21 cellular contexts compared by ENCODE assay signal in the genomic region with DNA sequence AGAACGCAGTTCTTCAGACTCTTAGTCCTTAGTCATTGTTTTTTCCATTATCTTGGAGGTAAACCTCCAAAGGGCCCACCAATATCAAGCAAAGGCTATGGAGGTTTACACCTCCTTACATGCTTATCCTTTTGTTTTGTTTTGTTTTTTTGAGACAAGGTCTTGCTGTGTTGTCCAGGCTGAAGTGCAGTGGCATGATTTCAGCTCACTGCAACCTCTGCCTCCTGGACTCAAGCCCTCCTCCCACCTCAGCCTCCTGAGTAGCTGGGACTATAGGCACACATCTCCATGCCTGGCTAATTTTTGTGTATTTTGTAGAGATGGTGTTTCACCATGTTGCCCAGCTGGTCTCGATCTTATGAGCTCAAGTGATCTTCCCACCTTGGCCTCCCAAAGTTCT. TPM values are rescaled to one million over a fixed set of nuclear protein-coding genes. Genes with fewer than 3 reads are reported as not detected.
DNase-seq lines count a peak whose midpoint lies in the region; ATAC-seq, FAIRE-seq and TF ChIP-seq lines count a peak whose summit lies in the region.
"Had no signal": no experiment of that assay in that cellular context is flagged by ENCODE, and none has a peak within 500 bp of the region (broad histone marks: within the 10 kb centered on the region; RNA-seq: fewer than 3 reads in every experiment).

No MANE protein-coding gene starts in this region.

- H3K4me1 ChIP-seq in HepG2 (ENCODE audit: insufficient read depth, low read length) (peaks cover 90% of the 10 kb centered on the region), right lobe of liver (peaks cover 0 to 33% (median 8%) of the 10 kb centered on the region in 4 donors), muscle layer of duodenum (ENCODE audit: control insufficient read depth in 1 of 2, insufficient read depth in 2 of 2, low read length in 2 of 2) (peaks cover 0 to 13% of the 10 kb centered on the region in 2 donors), PC-9 (replicated peaks; ENCODE audit: insufficient read depth) (peaks cover 31% of the 10 kb centered on the region), right cardiac atrium (ENCODE audit: control insufficient read depth, insufficient read depth, low read length) (peaks cover 1% of the 10 kb centered on the region)

- WGBS in HepG2 (ENCODE audit: low lambda C conversion rate), result 97% methylated on average over 2 of the region's 2 CpGs
- 93% methylated on average over 2 of the region's 2 CpGs for WGBS in right lobe of liver (ENCODE audit: insufficient coverage, low coverage, low lambda C conversion rate, missing lambda C conversion rate)
- WGBS in right cardiac atrium, result 84% methylated on average over 2 of the region's 2 CpGs

- POLR2A ChIA-PET in HepG2 (lab: Yijun Ruan, JAX) (no interaction called here), WTC11 (lab: Charles Lee) (no interaction called here), PC-9 (lab: Charles Lee; ENCODE audit: unreplicated experiment) (no interaction called here)

- ATAC-seq in HepG2 (no peak), right lobe of liver (no peak), WTC11 (no peak), GM18520 (IDR thresholded peaks at IDR 0.05; ENCODE audit: unreplicated experiment) (no peak), right cardiac atrium (no peak)

- no peak for TF ChIP-seq RAD21 in HepG2 (CRISPR knock-in tag; IDR thresholded peaks at IDR 0.05)

- H3K27me3 ChIP-seq in HepG2 (ENCODE audit: control insufficient read depth in 1 of 2, insufficient read depth in 2 of 2, low read length in 2 of 2), result no peaks in the 10 kb centered on the region
- H3K27me3 ChIP-seq in right lobe of liver, result no peaks in the 10 kb centered on the region
- no peaks in the 10 kb centered on the region for H3K27me3 ChIP-seq in muscle layer of duodenum (ENCODE audit: low read depth, low read length)
- H3K27me3 ChIP-seq in PC-9 (ENCODE audit: insufficient read depth, low read depth), result no peaks in the 10 kb centered on the region
- H3K27me3 ChIP-seq in right cardiac atrium (ENCODE audit: control insufficient read depth, insufficient read depth), result no peaks in the 10 kb centered on the region

- peaks cover 9% of the 10 kb centered on the region; the same call in 1 of the 2 replicates for H3F3A ChIP-seq in PC-9 (ENCODE audit: insufficient read depth, low read depth)

- H3K36me3 ChIP-seq in HepG2 (replicated peaks in 1 of 2; ENCODE audit: control insufficient read depth in 1 of 2, insufficient read depth in 2 of 2, low read length in 2 of 2), result peaks cover 3 to 21% of the 10 kb centered on the region in 2 experiments; a peak in 3 of 5 replicates
- H3K36me3 ChIP-seq in right lobe of liver, result no peaks in the 10 kb centered on the region
- H3K36me3 ChIP-seq in muscle layer of duodenum (ENCODE audit: control insufficient read depth in 1 of 2, insufficient read depth in 2 of 2, low read length in 2 of 2), result no peaks in the 10 kb centered on the region
- H3K36me3 ChIP-seq in PC-9 (ENCODE audit: low read depth), result 0 out of 2 replicates have a peak, but pooled peaks cover 3% of the 10 kb centered on the region

- no peak overlapping the region for H3K4me3 ChIP-seq in HepG2 (replicated peaks in 1 of 3; ENCODE audit: insufficient read depth in 1 of 3, low read depth in 2 of 3, low read length in 3 of 3)
- no peak overlapping the region for H3K4me3 ChIP-seq in right lobe of liver
- no peak overlapping the region for H3K4me3 ChIP-seq in muscle layer of duodenum (ENCODE audit: low read depth in 1 of 2, low read length in 2 of 2)
- no peak overlapping the region for H3K4me3 ChIP-seq in PC-9
- H3K4me3 ChIP-seq in right cardiac atrium (ENCODE audit: low read length), result no peak overlapping the region
- H3K4me3 ChIP-seq: GM23248 had no signal

- TF ChIP-seq POLR2A in HepG2 (IDR thresholded peaks at IDR 0.05; ENCODE audit: insufficient read depth in 1 of 2, low read depth in 2 of 2, low read length in 2 of 2), result no peak
- TF ChIP-seq POLR2A in right lobe of liver (IDR thresholded peaks at IDR 0.05), result no peak

- H3K9ac ChIP-seq in HepG2 (ENCODE audit: insufficient read depth, low read depth, low read length), result no peak overlapping the region
- H3K9ac ChIP-seq: GM23248 had no signal

- in situ Hi-C loops in HepG2 (cut with HindIII; ENCODE audit: extremely low pct_ligation_motif_present, low pct_unique_long_range_greater_than_20kb), result no loop called here

- DNase-seq in HepG2 (ENCODE audit: low spot score), result no peak
- no peak for DNase-seq in right lobe of liver
- no peak for DNase-seq in WTC11 (ENCODE audit: low spot score)
- DNase-seq in PC-9, result no peak
- no peak for DNase-seq in right cardiac atrium
- DNase-seq: 8988T; C1 segment of cervical spinal cord; Calu3; CD4-positive, alpha-beta memory T cell; COR-L47; DMS53; DMS79 treated with DMSO at 0.1 percent for 48 hours; GF-D8; GM23248; H7; HCEC 1CT had no signal

- H3K27ac Mint-ChIP-seq in WTC11, result no peak overlapping the region
- H3K27ac Mint-ChIP-seq: CD4-positive, alpha-beta memory T cell had no signal

- H3K79me2 ChIP-seq in HepG2 (ENCODE audit: insufficient read depth, low read length) (peaks cover 94% of the 10 kb centered on the region), PC-9 (ENCODE audit: low read depth) (0 out of 2 replicates have a peak, but pooled peaks cover 3% of the 10 kb centered on the region)

- intact Hi-C loops in HepG2 (cut with micrococcal nuclease; ENCODE audit: unreplicated experiment), result no loop called here
- intact Hi-C loops in right lobe of liver (cut with DNase I), result no loop called here
- intact Hi-C loops in PC-9 (cut with micrococcal nuclease; ENCODE audit: unreplicated experiment), result no loop called here
- intact Hi-C loops in right cardiac atrium (cut with DNase I), result no loop called here

- BruUV-seq in HepG2 (replicated peaks; lab: Mats Ljungman, UMichigan) (no TSS peak), PC-9 (replicated peaks; lab: Mats Ljungman, UMichigan) (no TSS peak)

- H3K4me1 Mint-ChIP-seq in WTC11, result peaks cover 49% of the 10 kb centered on the region

- H3K27me3 Mint-ChIP-seq in WTC11 (ENCODE audit: low read depth), result no peaks in the 10 kb centered on the region

- H3K4me3 Mint-ChIP-seq in WTC11, result no peak overlapping the region
- H3K4me3 Mint-ChIP-seq: CD4-positive, alpha-beta memory T cell had no signal

- CTCF ChIA-PET in HepG2 (lab: Yijun Ruan, JAX; ENCODE audit: low intra/inter-chr PET ratio, low total read pairs), result no interaction called here
- CTCF ChIA-PET in WTC11 (lab: Charles Lee), result interaction anchor here (0.7 kb wide), 1 partner anchor 1892 kb away, joined by 4 read pairs; no protein-coding TSS in a partner anchor
- CTCF ChIA-PET in PC-9 (lab: Charles Lee), result no interaction called here

- no peak for TF ChIP-seq CTCF in HepG2 (CRISPR knock-in tag; IDR thresholded peaks at IDR 0.05)
- no peak for TF ChIP-seq CTCF in right lobe of liver (IDR thresholded peaks at IDR 0.05)
- no peak for TF ChIP-seq CTCF in WTC11 (IDR thresholded peaks at IDR 0.05)
- no peak for TF ChIP-seq CTCF in PC-9 (conservative IDR thresholded peaks at IDR 0.05)

- TF ChIP-seq EP300 in HepG2 (IDR thresholded peaks at IDR 0.05; ENCODE audit: low read depth in 2 of 2, low read length in 2 of 2) (no peak), HepG2 (CRISPR knock-in tag; IDR thresholded peaks at IDR 0.05; ENCODE audit: borderline replicate concordance) (no peak)

- no peak overlapping the region for H3K4me2 ChIP-seq in HepG2 (ENCODE audit: low read depth, low read length)
- no peak overlapping the region for H3K4me2 ChIP-seq in PC-9

- no peak overlapping the region for H2AFZ ChIP-seq in HepG2 (ENCODE audit: low read length)
- no peak overlapping the region for H2AFZ ChIP-seq in PC-9
- H2AFZ ChIP-seq: GM23248 had no signal

- H3K9me3 ChIP-seq in HepG2 (ENCODE audit: low read length) (no peaks in the 10 kb centered on the region), right lobe of liver (no peaks in the 10 kb centered on the region), muscle layer of duodenum (ENCODE audit: control insufficient read depth in 1 of 2, low read length in 2 of 2) (no peaks in the 10 kb centered on the region), PC-9 (ENCODE audit: insufficient read depth, low read depth) (no peaks in the 10 kb centered on the region; the same call in 1 of the 2 replicates), right cardiac atrium (ENCODE audit: control insufficient read depth, low read length) (no peaks in the 10 kb centered on the region)

- H3K36me3 Mint-ChIP-seq in WTC11, result no peaks in the 10 kb centered on the region
- H3K36me3 Mint-ChIP-seq: CD4-positive, alpha-beta memory T cell had no signal

- H3K9me2 ChIP-seq in PC-9 (ENCODE audit: insufficient read depth), result no peaks in the 10 kb centered on the region

- H3K27ac ChIP-seq in HepG2 (ENCODE audit: extremely low read length, insufficient read depth, low read length) (no peak overlapping the region), right lobe of liver (no peak overlapping the region), muscle layer of duodenum (ENCODE audit: low read length) (peak overlapping the region; percentile 7), PC-9 (no peak overlapping the region), right cardiac atrium (ENCODE audit: low read length) (no peak overlapping the region)
- H3K27ac ChIP-seq: GM23248 had no signal

- H3K9me3 Mint-ChIP-seq in WTC11, result no peaks in the 10 kb centered on the region
- H3K9me3 Mint-ChIP-seq: CD4-positive, alpha-beta memory T cell had no signal

- 0 out of 2 replicates have a peak, but pooled peaks cover 2% of the 10 kb centered on the region for H4K20me1 ChIP-seq in HepG2 (ENCODE audit: insufficient read depth, low read length)
- no peaks in the 10 kb centered on the region for H4K20me1 ChIP-seq in PC-9 (ENCODE audit: insufficient read depth)

- no peak for FAIRE-seq in HepG2 (lab: Jason Lieb, UNC)
- FAIRE-seq: GM12891, GM18507, H1 had no signal

RNA-seq across cellular contexts. Expression of gene ADGRG6, which starts 26.3 kb away (rescaled TPM):
- 83.6 and 129 TPM in 2 replicates for total RNA-seq in HepG2 (2016; rRNA removed; fragmentation: Illumina TruSeq; extraction: Trizol)
- total RNA-seq in HepG2 (2016; cell fraction: cytosol; rRNA removed; fragmentation: Illumina TruSeq; extraction: Trizol; ENCODE audit: low read depth), result 12.9 and 13.3 TPM in 2 replicates
- 76.7 and 125 TPM in 2 replicates for total RNA-seq in HepG2 (2016; cell fraction: insoluble cytoplasmic fraction; rRNA removed; fragmentation: Illumina TruSeq; extraction: Trizol)
- 29.0 and 33.2 TPM in 2 replicates for total RNA-seq in HepG2 (2016; cell fraction: membrane; rRNA removed; fragmentation: Illumina TruSeq; extraction: Trizol)
- 271 and 292 TPM in 2 replicates for total RNA-seq in HepG2 (2016; cell fraction: nucleus; rRNA removed; fragmentation: Illumina TruSeq; extraction: Trizol)
- polyA plus RNA-seq in HepG2 (2011; rRNA removed), result 176 and 249 TPM in 2 replicates
- polyA plus RNA-seq in HepG2 (2011; cell fraction: cytosol; rRNA removed), result 115 and 131 TPM in 2 replicates
- 148 and 157 TPM in 2 replicates for polyA plus RNA-seq in HepG2 (2011; cell fraction: nucleus; rRNA removed)
- 116 and 147 TPM in 2 replicates for polyA plus RNA-seq in HepG2 (2012)
- polyA plus RNA-seq in HepG2 (2016; cell fraction: cytosol; fragmentation: Illumina TruSeq; extraction: Trizol; ENCODE audit: low read depth), result 1.8 TPM in 2 replicates
- 38.7 and 42.8 TPM in 2 replicates for polyA plus RNA-seq in HepG2 (2016; cell fraction: insoluble cytoplasmic fraction; fragmentation: Illumina TruSeq; extraction: Trizol; ENCODE audit: low read depth)
- polyA plus RNA-seq in HepG2 (2016; cell fraction: membrane; fragmentation: Illumina TruSeq; extraction: Trizol; ENCODE audit: low read depth), result 5.0 and 5.8 TPM in 2 replicates
- polyA plus RNA-seq in HepG2 (2016; cell fraction: nucleus; fragmentation: Illumina TruSeq; extraction: Trizol; ENCODE audit: insufficient read depth, low read depth), result 110 and 113 TPM in 2 replicates
- polyA minus RNA-seq in HepG2 (2011; rRNA and poly(A)+ RNA removed; ENCODE audit: low replicate concordance), result 75.0 and 703 TPM in 2 replicates
- 216 and 224 TPM in 2 replicates for polyA minus RNA-seq in HepG2 (2011; cell fraction: cytosol; rRNA and poly(A)+ RNA removed)
- 1,103 and 1,189 TPM in 2 replicates for polyA minus RNA-seq in HepG2 (2011; cell fraction: nucleus; rRNA and poly(A)+ RNA removed)
- 100 to 1,000 TPM in 3 of 6 experiments, 10 to 100 TPM in 3; 49.6 to 114 (median 94.6) TPM for total RNA-seq in right lobe of liver
- 3.3 to 6.1 TPM (median 5.3 TPM) in 3 replicates for total RNA-seq in WTC11 (2021)
- 24.0 and 30.3 TPM in 2 replicates for total RNA-seq in PC-9 (2021)
- total RNA-seq in right cardiac atrium, result 10 to 100 TPM; 12.6 to 23.9 (median 16.3) TPM
- 4.1 TPM for polyA plus RNA-seq in right cardiac atrium
- polyA plus RNA-seq: CD4-positive, alpha-beta memory T cell had no signal

Comparison
In these comparisons a context has a peak if more than half of its experiments do, and no peak if none do; other contexts are left out.
1. Of the 50 proteins assayed by ChIP-seq in both HepG2 and WTC11: peak only in HepG2: none; only in WTC11: none; in both: ZNF121; in neither: 49.